In genomic region chr3:44861412-44862220, GRCh38 we compare ENCODE assay signal across 1 cellular context.
A peak's percentile ranks its signal among the peaks of the same experiment; 100 is the strongest.
TF ChIP-seq lines count a peak whose summit lies in the region.

Gene TMEM42, plus strand, starts transcription at chr3:44861912. Its CDS starts 13 bp downstream, at chr3:44861925.

TF ChIP-seq in HepG2, 621 proteins besides CTCF, POLR2A, EP300 and RAD21 (continued from another document and continues in another):
- TF ChIP-seq SETDB1 (CRISPR knock-in tag; IDR thresholded peaks at IDR 0.05; ENCODE audit: borderline replicate concordance) (no peak), ATF7 (IDR thresholded peaks at IDR 0.05) (no peak), ATF7 (CRISPR knock-in tag; IDR thresholded peaks at IDR 0.05) (no peak), ZNF720 (CRISPR knock-in tag; IDR thresholded peaks at IDR 0.05) (no peak), EED (CRISPR knock-in tag; IDR thresholded peaks at IDR 0.05) (peak; percentile 86), TCF12 (IDR thresholded peaks at IDR 0.05) (no peak), TCF12 (CRISPR knock-in tag; IDR thresholded peaks at IDR 0.05) (no peak; the same call in 1 of the 2 replicates), PTBP1 (IDR thresholded peaks at IDR 0.05; ENCODE audit: low read depth, low read length, poor library complexity, severe bottlenecking) (peak; percentile 31), ZNF609 (CRISPR knock-in tag; IDR thresholded peaks at IDR 0.05; ENCODE audit: borderline replicate concordance) (0 out of 2 replicates have a peak, but pooled peaks have one; percentile 3), CREB3 (CRISPR knock-in tag; IDR thresholded peaks at IDR 0.05) (no peak), RBFOX2 (IDR thresholded peaks at IDR 0.05; ENCODE audit: low read depth, low read length) (peak; percentile 98), ZNF232 (CRISPR knock-in tag; IDR thresholded peaks at IDR 0.05; ENCODE audit: borderline replicate concordance) (no peak; the same call in 1 of the 2 replicates), ZBTB4 (CRISPR knock-in tag; IDR thresholded peaks at IDR 0.05; ENCODE audit: borderline replicate concordance) (peak; percentile 87; the same call in 1 of the 2 replicates), TFE3 (CRISPR knock-in tag; IDR thresholded peaks at IDR 0.05) (peak; percentile 82), AGO2 (optimal IDR thresholded peaks at IDR 0.05; ENCODE audit: low read depth, low read length) (peak; percentile 68), HNF4G (IDR thresholded peaks at IDR 0.05; ENCODE audit: borderline replicate concordance, low read depth, low read length) (no peak), HNF4G (CRISPR knock-in tag; IDR thresholded peaks at IDR 0.05; ENCODE audit: borderline replicate concordance, low read depth) (peak; percentile 59; the same call in 1 of the 2 replicates), TRIM24 (CRISPR knock-in tag; IDR thresholded peaks at IDR 0.05) (no peak), HNF1B (CRISPR knock-in tag; IDR thresholded peaks at IDR 0.05) (no peak), ZFX (CRISPR knock-in tag; IDR thresholded peaks at IDR 0.05; ENCODE audit: low read depth) (peak; percentile 94), ZNF646 (CRISPR knock-in tag; IDR thresholded peaks at IDR 0.05) (no peak), SYNCRIP (IDR thresholded peaks at IDR 0.05; ENCODE audit: insufficient read depth, low read depth, low read length) (no peak), ZNF597 (CRISPR knock-in tag; IDR thresholded peaks at IDR 0.05) (no peak), FOXJ3 (CRISPR knock-in tag; IDR thresholded peaks at IDR 0.05; ENCODE audit: borderline replicate concordance) (peak; percentile 50; the same call in 1 of the 2 replicates), ZNF513 (CRISPR knock-in tag; conservative IDR thresholded peaks at IDR 0.05) (no peak; the same call in 1 of the 2 replicates), MAFG (CRISPR knock-in tag; IDR thresholded peaks at IDR 0.05) (no peak), NFYC (CRISPR knock-in tag; IDR thresholded peaks at IDR 0.05) (peak; percentile 95)
